Comparison of ENCODE assay signal across 1 cellular context in the genomic region with DNA sequence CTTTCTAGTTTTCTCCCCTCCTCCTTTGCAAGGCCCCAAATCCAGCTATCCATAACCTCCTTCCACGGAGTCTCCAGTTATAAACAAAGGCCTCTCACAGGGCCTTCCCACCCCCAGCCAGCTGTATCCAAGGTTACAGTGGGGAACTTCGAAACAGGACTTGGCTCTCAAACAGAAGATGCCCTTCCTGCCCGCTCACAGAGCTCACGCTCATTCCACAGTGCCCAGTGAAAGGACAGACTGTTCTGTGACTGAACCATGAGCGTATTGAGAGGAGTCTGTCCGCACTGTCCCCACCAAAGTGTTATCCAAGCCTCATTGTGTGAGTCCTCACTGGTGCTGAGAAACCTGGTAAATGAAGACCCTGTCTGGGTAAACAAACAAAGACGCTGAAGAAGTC.
TF ChIP-seq lines count a peak whose summit lies in the region.

No MANE protein-coding gene starts in this region.

TF ChIP-seq in IMR-90, 13 proteins besides CTCF, POLR2A, EP300 and RAD21:
- no peak for TF ChIP-seq MXI1 (IDR thresholded peaks at IDR 0.05; ENCODE audit: borderline replicate concordance, low read depth, low read length)
- TF ChIP-seq SMC3 (IDR thresholded peaks at IDR 0.05; ENCODE audit: low read depth, low read length) = no peak
- no peak for TF ChIP-seq BHLHE40 (IDR thresholded peaks at IDR 0.05; ENCODE audit: low read depth, low read length)
- TF ChIP-seq FOS (IDR thresholded peaks at IDR 0.05; ENCODE audit: low read depth, low read length) = no peak
- no peak for TF ChIP-seq CHD1 (IDR thresholded peaks at IDR 0.05; ENCODE audit: low read depth, low read length)
- no peak for TF ChIP-seq MAZ (IDR thresholded peaks at IDR 0.05; ENCODE audit: borderline replicate concordance, low read depth, low read length)
- TF ChIP-seq RCOR1 (IDR thresholded peaks at IDR 0.05; ENCODE audit: insufficient replicate concordance, low read length) = no peak
